ENCODE assay signal across 1 cellular context in genomic region chr10:130111848-130112180, GRCh38.
TF ChIP-seq lines count a peak whose summit lies in the region.

No MANE protein-coding gene starts in this region.

TF ChIP-seq in K562, 482 proteins besides CTCF, POLR2A, EP300 and RAD21:
- no peak for TF ChIP-seq DACH1 (IDR thresholded peaks at IDR 0.05; ENCODE audit: partially characterized antibody)
- no peak for TF ChIP-seq GTF2A2 (tag; IDR thresholded peaks at IDR 0.05)
- TF ChIP-seq SNIP1 (IDR thresholded peaks at IDR 0.05; ENCODE audit: low read depth), result no peak
- no peak for TF ChIP-seq BRCA1 (IDR thresholded peaks at IDR 0.05)
- no peak for TF ChIP-seq BRCA1 (CRISPR knock-in tag; IDR thresholded peaks at IDR 0.05)
- TF ChIP-seq RBM25 (IDR thresholded peaks at IDR 0.05; ENCODE audit: low read depth, low read length, severe bottlenecking), result peak; percentile 96
- peak; percentile 7 to 19 for TF ChIP-seq E2F6 (IDR thresholded peaks at IDR 0.05; ENCODE audit: borderline replicate concordance in 1 of 2, extremely low read depth in 1 of 2, insufficient read depth in 1 of 2, insufficient read length in 1 of 2, low read depth in 1 of 2, low read length in 1 of 2, poor library complexity in 1 of 2, severe bottlenecking in 1 of 2)
